ENCODE assay signal across 13 cellular contexts in genomic region chr2:63903003-63903402, GRCh38.
DNase-seq lines count a peak whose midpoint lies in the region; ATAC-seq and TF ChIP-seq lines count a peak whose summit lies in the region.
"Had no signal": no experiment of that assay in that cellular context is flagged by ENCODE, and none has a peak within 500 bp of the region (broad histone marks: within the 10 kb centered on the region; RNA-seq: fewer than 3 reads in every experiment).

No MANE protein-coding gene starts in this region.

- H3K9ac ChIP-seq in IMR-90 (ENCODE audit: low read depth, low read length), result no peak overlapping the region

- H3K4me2 ChIP-seq in IMR-90 (ENCODE audit: low read depth, low read length), result no peak overlapping the region

- H2AK9ac ChIP-seq in IMR-90 (replicated peaks; ENCODE audit: low read depth, low read length, poor library complexity), result no peak overlapping the region

- peaks cover 10 to 11% of the 10 kb centered on the region in 2 experiments; a peak in 3 of 4 replicates for H3K79me1 ChIP-seq in IMR-90 (ENCODE audit: low read depth in 1 of 2, low read length in 2 of 2)

- H4K20me1 ChIP-seq in IMR-90 (ENCODE audit: insufficient read depth, low read length), result no peaks in the 10 kb centered on the region

- H3K4me1 ChIP-seq in IMR-90 (ENCODE audit: control insufficient read depth, insufficient read depth, low read length), result no peaks in the 10 kb centered on the region; the same call in 1 of the 2 replicates
- H3K4me1 ChIP-seq in effector memory CD4-positive, alpha-beta T cell (ENCODE audit: control insufficient read depth, insufficient read depth, low read length, poor library complexity, severe bottlenecking), result no peaks in the 10 kb centered on the region
- H3K4me1 ChIP-seq: SJCRH30 had no signal

- H2AFZ ChIP-seq in IMR-90 (replicated peaks; ENCODE audit: low read length, poor library complexity), result no peak overlapping the region

- no peak overlapping the region for H3K18ac ChIP-seq in IMR-90 (ENCODE audit: low read depth, low read length)

- no peak overlapping the region for H3K27ac ChIP-seq in IMR-90 (ENCODE audit: insufficient read depth, low read length)
- H3K27ac ChIP-seq in effector memory CD4-positive, alpha-beta T cell (ENCODE audit: insufficient read depth, low read length, poor library complexity, severe bottlenecking), result no peak overlapping the region
- H3K27ac ChIP-seq: heart left ventricle, SJCRH30 had no signal

- H3K14ac ChIP-seq in IMR-90 (replicated peaks; ENCODE audit: low read depth, low read length), result no peak overlapping the region

- H3K4ac ChIP-seq in IMR-90 (ENCODE audit: low read depth, low read length), result no peak overlapping the region

- H2BK15ac ChIP-seq in IMR-90 (ENCODE audit: low read depth, low read length), result no peak overlapping the region

- in situ Hi-C loops in GM13977 (cut with MboI; ENCODE audit: low pct_unique_long_range_greater_than_20kb, low sequenced_read_pairs, unreplicated experiment), result no loop called here
- in situ Hi-C loops in IMR-90 (cut with MboI; ENCODE audit: low sequenced_read_pairs), result no loop called here

- H3K4me3 ChIP-seq in IMR-90 (ENCODE audit: insufficient read depth, low read depth, low read length) (no peak overlapping the region), fibroblast of pulmonary artery (replicated peaks; ENCODE audit: low read depth, low read length) (no peak overlapping the region)
- H3K4me3 ChIP-seq in effector memory CD4-positive, alpha-beta T cell (ENCODE audit: insufficient read depth, low read depth, low read length, poor library complexity, severe bottlenecking), result no peak overlapping the region
- H3K4me3 ChIP-seq: heart left ventricle, mucosa of descending colon, SJCRH30 had no signal

- H3K23ac ChIP-seq in IMR-90 (ENCODE audit: low read depth, low read length), result no peak overlapping the region

- no peak overlapping the region for H4K8ac ChIP-seq in IMR-90 (ENCODE audit: low read depth in 2 of 2, low read length in 2 of 2)

- peak; percentile 22 for DNase-seq in GM13977 (ENCODE audit: low spot score)
- peak; percentile 26 for DNase-seq in IMR-90
- peak; percentile 35 for DNase-seq in fibroblast of pulmonary artery (ENCODE audit: low read depth)
- no peak for DNase-seq in NCI-H1930 (lab: John Stamatoyannopoulos, UW)
- DNase-seq in stimulated activated CD4-positive, alpha-beta T cell treated with anti-CD3 and anti-CD28 coated beads, Interleukin-1b, Interleukin-23, amount 100 ng/mL, for 48 hours, result no peak
- no peak for DNase-seq in effector memory CD4-positive, alpha-beta T cell
- DNase-seq: GF-D8, GOT3, heart left ventricle, mucosa of descending colon, NCI-H2227 treated with DMSO at 0.1 percent for 48 hours had no signal

- WGBS in IMR-90 (ENCODE audit: extremely low coverage in 2 of 2, insufficient read length in 1 of 2), 2 experiments, result no CpG with 5 or more reads among the region's 2 CpGs

- POLR2A ChIA-PET in IMR-90 (lab: Charles Lee; ENCODE audit: unreplicated experiment), result no interaction called here

- H3K9me1 ChIP-seq in IMR-90 (ENCODE audit: insufficient read depth, low read length), result no peaks in the 10 kb centered on the region

- peaks cover 6% of the 10 kb centered on the region for H3K9me3 ChIP-seq in IMR-90 (ENCODE audit: control insufficient read depth, insufficient read depth, low read length)
- no peaks in the 10 kb centered on the region for H3K9me3 ChIP-seq in effector memory CD4-positive, alpha-beta T cell (ENCODE audit: control insufficient read depth, low read length)

- no peak overlapping the region for H2BK20ac ChIP-seq in IMR-90 (ENCODE audit: low read depth, low read length)

- H4K5ac ChIP-seq in IMR-90 (ENCODE audit: low read depth, low read length), result no peak overlapping the region

- no peak overlapping the region for H2AK5ac ChIP-seq in IMR-90 (ENCODE audit: low read depth, low read length)

- BruUV-seq in IMR-90 (replicated peaks; lab: Mats Ljungman, UMichigan), result no TSS peak

- dilution Hi-C loops in IMR-90 (cut with HindIII; ENCODE audit: low sequenced_read_pairs, unreplicated experiment), result no loop called here

- intact Hi-C loops in IMR-90 (cut with micrococcal nuclease), result no loop called here

- peaks cover 8% of the 10 kb centered on the region; the same call in 1 of the 2 replicates for H3K36me3 ChIP-seq in IMR-90 (ENCODE audit: control insufficient read depth, insufficient read depth, low read length)
- peaks cover 4% of the 10 kb centered on the region for H3K36me3 ChIP-seq in effector memory CD4-positive, alpha-beta T cell (ENCODE audit: control insufficient read depth, insufficient read depth, low read length)

- H2BK5ac ChIP-seq in IMR-90 (ENCODE audit: low read depth, low read length, poor library complexity, severe bottlenecking), result no peak overlapping the region

- TF ChIP-seq CTCF in GM13977 (IDR thresholded peaks at IDR 0.05; ENCODE audit: extremely low read depth, insufficient read depth, missing control alignments) (no peak), IMR-90 (conservative IDR thresholded peaks at IDR 0.05; ENCODE audit: low read depth, low read length) (no peak), fibroblast of pulmonary artery (IDR thresholded peaks at IDR 0.05; ENCODE audit: low read length, missing control alignments) (no peak)

- no peak overlapping the region for H4K91ac ChIP-seq in IMR-90 (ENCODE audit: insufficient read depth, low read depth, low read length)

- no peak for TF ChIP-seq POLR2A in IMR-90 (IDR thresholded peaks at IDR 0.05; ENCODE audit: low read depth, low read length)

- H2BK120ac ChIP-seq in IMR-90 (ENCODE audit: low read depth, low read length), result no peak overlapping the region

- CTCF ChIA-PET in IMR-90 (lab: Yijun Ruan, JAX), result no interaction called here

- TF ChIP-seq RAD21 in IMR-90 (IDR thresholded peaks at IDR 0.05; ENCODE audit: low read length), result no peak

- ATAC-seq in GM19395 (IDR thresholded peaks at IDR 0.05; ENCODE audit: unreplicated experiment), result peak; percentile 61
- ATAC-seq in IMR-90 (ENCODE audit: low read depth), result no peak; the same call in 1 of the 2 replicates
- ATAC-seq: heart left ventricle, mucosa of descending colon had no signal

- no peak overlapping the region for H3K56ac ChIP-seq in IMR-90 (ENCODE audit: extremely low read depth, insufficient read depth, low read length)

- no peaks in the 10 kb centered on the region for H3K27me3 ChIP-seq in IMR-90 (ENCODE audit: control insufficient read depth, insufficient read depth, low read length)
- H3K27me3 ChIP-seq in effector memory CD4-positive, alpha-beta T cell (replicated peaks; ENCODE audit: control insufficient read depth, insufficient read depth, low read length, poor library complexity, severe bottlenecking), result no peaks in the 10 kb centered on the region
- H3K27me3 ChIP-seq: heart left ventricle, SJCRH30 had no signal

TF ChIP-seq in IMR-90, 13 proteins besides CTCF, POLR2A, EP300 and RAD21:
- TF ChIP-seq MAFK (IDR thresholded peaks at IDR 0.05; ENCODE audit: low read depth, low read length) (no peak), RFX5 (IDR thresholded peaks at IDR 0.05; ENCODE audit: low read depth, low read length) (no peak), CEBPB (IDR thresholded peaks at IDR 0.05; ENCODE audit: low read depth, low read length) (no peak), CHD1 (IDR thresholded peaks at IDR 0.05; ENCODE audit: low read depth, low read length) (no peak), MAZ (IDR thresholded peaks at IDR 0.05; ENCODE audit: borderline replicate concordance, low read depth, low read length) (no peak)
- TF ChIP-seq, protein P1, sequence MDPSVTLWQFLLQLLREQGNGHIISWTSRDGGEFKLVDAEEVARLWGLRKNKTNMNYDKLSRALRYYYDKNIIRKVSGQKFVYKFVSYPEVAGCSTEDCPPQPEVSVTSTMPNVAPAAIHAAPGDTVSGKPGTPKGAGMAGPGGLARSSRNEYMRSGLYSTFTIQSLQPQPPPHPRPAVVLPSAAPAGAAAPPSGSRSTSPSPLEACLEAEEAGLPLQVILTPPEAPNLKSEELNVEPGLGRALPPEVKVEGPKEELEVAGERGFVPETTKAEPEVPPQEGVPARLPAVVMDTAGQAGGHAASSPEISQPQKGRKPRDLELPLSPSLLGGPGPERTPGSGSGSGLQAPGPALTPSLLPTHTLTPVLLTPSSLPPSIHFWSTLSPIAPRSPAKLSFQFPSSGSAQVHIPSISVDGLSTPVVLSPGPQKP (IDR thresholded peaks at IDR 0.05; ENCODE audit: borderline replicate concordance, low read depth, low read length), result no peak

Comparison
In these comparisons a context has a peak if more than half of its experiments do, and no peak if none do; other contexts are left out.
1. DNase-seq: peak in GM13977 (single experiment), IMR-90 (single experiment) and fibroblast of pulmonary artery (single experiment); none in NCI-H1930 (0 of 2), stimulated activated CD4-positive, alpha-beta T cell treated with anti-CD3 and anti-CD28 coated beads, Interleukin-1b, Interleukin-23, amount 100 ng/mL, for 48 hours (single experiment) and effector memory CD4-positive, alpha-beta T cell (0 of 3).